ENCODE assay signal across 31 cellular contexts in the genomic region with DNA sequence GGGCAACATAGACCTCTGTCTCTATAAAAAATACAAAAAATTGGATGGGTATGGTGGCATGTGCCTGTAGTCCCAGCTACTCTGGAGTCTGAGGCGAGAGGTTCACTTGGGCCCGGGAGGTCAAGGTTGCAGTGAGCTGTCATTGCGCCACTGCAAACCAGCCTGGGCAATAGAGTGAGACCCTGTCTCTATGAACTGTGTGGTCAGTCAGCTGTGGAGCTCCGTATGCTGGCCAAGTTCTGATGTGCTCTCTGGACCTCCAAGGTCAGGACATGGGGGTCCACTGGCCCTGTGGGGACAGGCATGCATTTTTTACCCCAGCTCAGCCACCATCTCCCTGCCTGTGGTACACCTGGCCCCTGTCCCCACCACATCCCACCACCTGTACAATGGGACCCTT.
"Had no signal": no experiment of that assay in that cellular context is flagged by ENCODE, and none has a peak within 500 bp of the region (broad histone marks: within the 10 kb centered on the region; RNA-seq: fewer than 3 reads in every experiment).

No MANE protein-coding gene starts in this region.

- H3K9me3 Mint-ChIP-seq: natural killer cell treated with Interleukin-12 subunit alpha and Interleukin-12 subunit beta and Interleukin-15 and Interleukin-18, amount 100 ng/mL, for 72 hours; stimulated activated memory B cell treated with anti-CD40 and anti-IgM and Interleukin-4, amounts not matched to agents 10 μg/mL and 1 μg/mL and 100 μg/mL, for 72 hours; stimulated activated naive CD8-positive, alpha-beta T cell treated with anti-CD3 and anti-CD28 coated beads, Interleukin-15, amount 100 ng/mL, for 72 hours; type B pancreatic cell had no signal

- H3K27me3 Mint-ChIP-seq: naive thymus-derived CD8-positive, alpha-beta T cell; natural killer cell treated with Interleukin-12 subunit alpha and Interleukin-12 subunit beta and Interleukin-15 and Interleukin-18, amount 100 ng/mL, for 72 hours; progenitor cell of endocrine pancreas; stimulated activated memory B cell treated with anti-CD40 and anti-IgM and Interleukin-4, amounts not matched to agents 10 μg/mL and 1 μg/mL and 100 μg/mL, for 72 hours; stimulated activated naive CD8-positive, alpha-beta T cell treated with anti-CD3 and anti-CD28 coated beads, Interleukin-15, amount 100 ng/mL, for 72 hours; type B pancreatic cell had no signal

- H3K27me3 ChIP-seq: ovary, spleen, suprapubic skin, testis, tibial artery, transverse colon, upper lobe of right lung, uterus had no signal

- H3K4me2 ChIP-seq: smooth muscle cell had no signal

- H3K4me3 ChIP-seq: ovary, psoas muscle, skin epidermis, smooth muscle cell, spleen, suprapubic skin, testis, tibial artery, transverse colon, upper lobe of right lung, uterus had no signal

- H3K27ac ChIP-seq: ovary, parathyroid adenoma, psoas muscle, skin epidermis, spleen, suprapubic skin, testis, tibial artery, transverse colon, upper lobe of right lung, uterus had no signal

- ATAC-seq: naive thymus-derived CD8-positive, alpha-beta T cell; right cardiac atrium; sciatic nerve; stimulated activated memory B cell treated with anti-CD40 and anti-IgM and Interleukin-4, amounts not matched to agents 10 μg/mL and 1 μg/mL and 100 μg/mL, for 72 hours; stimulated activated naive CD8-positive, alpha-beta T cell treated with anti-CD3 and anti-CD28 coated beads, Interleukin-15, amount 100 ng/mL, for 72 hours; stimulated activated naive CD8-positive, alpha-beta T cell treated with anti-CD3 and anti-CD28 coated beads, Interleukin-15, Interleukin-2, amounts not matched to agents 100 U/mL and 50 U/mL, for 24 hours; upper lobe of right lung had no signal

- H3K9me3 ChIP-seq: ovary, spleen, suprapubic skin, testis, transverse colon, upper lobe of right lung, uterus had no signal

- H3K4me1 Mint-ChIP-seq: nephron progenitor cell; neural crest cell; stimulated activated naive CD8-positive, alpha-beta T cell treated with anti-CD3 and anti-CD28 coated beads, Interleukin-15, amount 100 ng/mL, for 72 hours had no signal

- DNase-seq: naive thymus-derived CD8-positive, alpha-beta T cell; nephron progenitor cell; occipital lobe; ovary; psoas muscle; right cardiac atrium; spleen; stimulated activated CD4-positive, alpha-beta T cell treated with anti-CD3 and anti-CD28 coated beads, Interleukin-12 subunit alpha, Interleukin-12 subunit beta, amount 100 ng/mL, for 4 hours; stimulated activated CD4-positive, alpha-beta T cell treated with anti-CD3 and anti-CD28 coated beads, Interleukin-1b, Interleukin-23, amount 100 ng/mL, for 48 hours; stimulated activated CD4-positive, alpha-beta T cell treated with anti-CD3 and anti-CD28 coated beads, Interleukin-4, amount 100 ng/mL, for 1 hour; stimulated activated CD4-positive, alpha-beta T cell treated with anti-CD3 and anti-CD28 coated beads, Interleukin-4, amount 100 ng/mL, for 4 hours; stimulated activated CD8-positive, alpha-beta memory T cell treated with anti-CD3 and anti-CD28 coated beads, Interleukin-4, amount 100 ng/mL, for 48 hours; stimulated activated naive CD4-positive, alpha-beta T cell; stimulated activated naive CD8-positive, alpha-beta T cell treated with anti-CD3 and anti-CD28 coated beads, Interleukin-15, amount 100 ng/mL, for 72 hours; stimulated activated naive CD8-positive, alpha-beta T cell treated with anti-CD3 and anti-CD28 coated beads, Interleukin-15, Interleukin-2, amounts not matched to agents 100 U/mL and 50 U/mL, for 24 hours; substantia nigra; testis; tibial artery; transverse colon; upper lobe of right lung; uterus had no signal

- H3K9ac ChIP-seq: parathyroid adenoma had no signal

- H3K36me3 ChIP-seq: ovary, uterus had no signal

- H2AFZ ChIP-seq: parathyroid adenoma had no signal

- H3K27ac Mint-ChIP-seq: natural killer cell treated with Interleukin-12 subunit alpha and Interleukin-12 subunit beta and Interleukin-15 and Interleukin-18, amount 100 ng/mL, for 72 hours; nephron progenitor cell; progenitor cell of endocrine pancreas; stimulated activated memory B cell treated with anti-CD40 and anti-IgM and Interleukin-4, amounts not matched to agents 10 μg/mL and 1 μg/mL and 100 μg/mL, for 72 hours; stimulated activated naive CD8-positive, alpha-beta T cell treated with anti-CD3 and anti-CD28 coated beads, Interleukin-15, amount 100 ng/mL, for 72 hours; type B pancreatic cell had no signal

- H3K4me1 ChIP-seq: parathyroid adenoma, suprapubic skin, testis, transverse colon, upper lobe of right lung, uterus had no signal

- H3K4me3 Mint-ChIP-seq: naive thymus-derived CD8-positive, alpha-beta T cell; natural killer cell treated with Interleukin-12 subunit alpha and Interleukin-12 subunit beta and Interleukin-15 and Interleukin-18, amount 100 ng/mL, for 72 hours; nephron progenitor cell; neural crest cell; stimulated activated memory B cell treated with anti-CD40 and anti-IgM and Interleukin-4, amounts not matched to agents 10 μg/mL and 1 μg/mL and 100 μg/mL, for 72 hours; stimulated activated naive CD8-positive, alpha-beta T cell treated with anti-CD3 and anti-CD28 coated beads, Interleukin-15, amount 100 ng/mL, for 72 hours; type B pancreatic cell had no signal
